ENCODE assay signal across 8 cellular contexts in genomic region chr4:147733614-147734344, GRCh38. TPM values are rescaled to one million over a fixed set of nuclear protein-coding genes. Genes with fewer than 3 reads are reported as not detected.
DNase-seq lines count a peak whose midpoint lies in the region; ATAC-seq, FAIRE-seq and TF ChIP-seq lines count a peak whose summit lies in the region.

No MANE protein-coding gene starts in this region.

- H3K36me3 Mint-ChIP-seq in chondrocyte (ENCODE audit: low read depth) = peaks cover 6% of the 10 kb centered on the region

- no peaks in the 10 kb centered on the region for H3K27me3 Mint-ChIP-seq in chondrocyte (ENCODE audit: low read depth)

- peak overlapping the region; percentile 98 for H3K9ac ChIP-seq in HUES6 (ENCODE audit: low read length)
- peak overlapping the region in 1 of 2 donors; percentile 31 for H3K9ac ChIP-seq in mucosa of rectum (ENCODE audit: low read depth in 1 of 2, low read length in 2 of 2)

- H3K4me1 Mint-ChIP-seq in chondrocyte (ENCODE audit: low read depth) = peaks cover 60% of the 10 kb centered on the region

- H3K4me3 ChIP-seq in AG09309 (ENCODE audit: control insufficient read depth, low read depth, low read length) (peak overlapping the region; percentile 92), HUES6 (ENCODE audit: low read depth, low read length) (peak overlapping the region; percentile 99), mucosa of rectum (ENCODE audit: low read length in 2 of 2) (peak overlapping the region; percentile 74 to 82)

- H3K4me1 ChIP-seq in HUES6 (ENCODE audit: control insufficient read depth, insufficient read depth, low read length) (peaks cover 70% of the 10 kb centered on the region), mucosa of rectum (ENCODE audit: control insufficient read depth in 2 of 2, insufficient read depth in 2 of 2, low read length in 2 of 2) (peaks cover 10 to 14% of the 10 kb centered on the region in 2 donors)

- in situ Hi-C loops in G401 (cut with HindIII; ENCODE audit: low sequenced_read_pairs) = no loop called here

- H3K27me3 ChIP-seq in HUES6 (ENCODE audit: control insufficient read depth, insufficient read depth, low read length) (peaks cover 56% of the 10 kb centered on the region), mucosa of rectum (ENCODE audit: control insufficient read depth in 2 of 2, insufficient read depth in 2 of 2, low read length in 2 of 2) (peaks cover 12 to 13% of the 10 kb centered on the region in 2 donors)

- H3K9me3 Mint-ChIP-seq in chondrocyte (ENCODE audit: low read depth) = no peaks in the 10 kb centered on the region

- H3K9me3 ChIP-seq in HUES6 (ENCODE audit: control insufficient read depth, insufficient read depth, low read depth, low read length) = no peaks in the 10 kb centered on the region
- no peaks in the 10 kb centered on the region for H3K9me3 ChIP-seq in mucosa of rectum (ENCODE audit: control insufficient read depth in 2 of 2, low read length in 2 of 2)

- no peak for TF ChIP-seq CTCF in AG09309 (IDR thresholded peaks at IDR 0.05; ENCODE audit: control insufficient read depth, insufficient read depth, low read depth, low read length, missing control alignments)
- peak; percentile 55 for TF ChIP-seq CTCF in chondrocyte (IDR thresholded peaks at IDR 0.05)

- ATAC-seq in GM19035 (IDR thresholded peaks at IDR 0.05; ENCODE audit: unreplicated experiment) = no peak

- peak overlapping the region; percentile 94 for H3K4me3 Mint-ChIP-seq in chondrocyte (ENCODE audit: unreplicated experiment)

- no peak overlapping the region for H3K27ac ChIP-seq in HUES6 (ENCODE audit: low read depth, low read length)
- peak overlapping the region; percentile 27 to 83 for H3K27ac ChIP-seq in mucosa of rectum (ENCODE audit: low read depth in 2 of 2, low read length in 2 of 2)

- FAIRE-seq in urothelium cell line (lab: Jason Lieb, UNC) = no peak

- peak overlapping the region; percentile 94 for H3K27ac Mint-ChIP-seq in chondrocyte (ENCODE audit: unreplicated experiment)

- H3K36me3 ChIP-seq in HUES6 (ENCODE audit: control insufficient read depth, insufficient read depth, low read length) (no peaks in the 10 kb centered on the region), mucosa of rectum (ENCODE audit: control insufficient read depth in 2 of 2, insufficient read depth in 2 of 2, low read length in 2 of 2) (no peaks in the 10 kb centered on the region)

- DNase-seq in AG09309 (ENCODE audit: low read depth) = no peak
- no peak for DNase-seq in chondrocyte (ENCODE audit: low spot score)
- no peak for DNase-seq in ureter (ENCODE audit: low spot score)
- DNase-seq in G401 (ENCODE audit: low spot score) = no peak
- DNase-seq in urothelium cell line (ENCODE audit: low spot score) = no peak

RNA-seq across cellular contexts. Expression of gene ARHGAP10, which starts 1.9 kb away (rescaled TPM):
- 111 to 119 TPM (median 111 TPM) in 3 replicates for total RNA-seq in chondrocyte
- 78.0 TPM for total RNA-seq in ureter
- 3.7 and 7.6 TPM in 2 replicates for total RNA-seq in G401 (2014; rRNA removed; shearing (Covaris generic))

RNA-seq across cellular contexts. Expression of gene PRMT9, which starts 49.8 kb away (rescaled TPM):
- total RNA-seq in chondrocyte (7.0 to 9.8 TPM (median 7.8 TPM) in 3 replicates), ureter (18.0 TPM)
- total RNA-seq in G401 (2014; rRNA removed; shearing (Covaris generic)) = 10.5 and 14.6 TPM in 2 replicates
